20 cellular contexts compared by ENCODE assay signal in the genomic region with DNA sequence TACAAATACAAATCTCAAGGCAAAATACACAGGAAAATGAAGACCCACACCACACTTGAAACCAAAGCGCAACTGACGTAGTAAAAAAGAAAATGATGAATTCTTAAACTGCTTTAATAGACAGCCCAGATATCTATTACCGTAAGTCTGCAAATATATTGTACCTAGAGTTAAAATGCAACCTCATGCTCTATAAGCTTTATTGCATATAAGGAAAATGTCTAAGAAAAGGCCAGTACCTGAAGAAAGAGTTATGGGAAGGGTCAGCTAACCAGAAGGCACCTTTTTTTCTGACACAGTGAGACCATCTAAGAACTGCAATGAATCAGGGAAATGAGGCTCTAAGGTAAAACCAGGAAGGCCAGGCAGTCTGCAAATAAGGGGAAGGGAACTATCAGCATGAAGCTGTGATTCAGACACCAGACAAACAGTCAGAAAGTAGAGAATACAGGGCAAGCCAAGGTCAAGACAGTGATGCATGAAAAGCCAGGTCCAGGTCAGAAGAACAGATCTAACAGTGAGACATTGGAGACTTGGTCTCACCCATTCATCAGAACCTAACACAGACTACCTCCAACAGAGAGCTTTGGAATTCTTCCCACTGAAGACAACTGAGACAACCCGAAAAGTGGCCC. TPM values are rescaled to one million over a fixed set of nuclear protein-coding genes. Genes with fewer than 3 reads are reported as not detected.
DNase-seq lines count a peak whose midpoint lies in the region; ATAC-seq and TF ChIP-seq lines count a peak whose summit lies in the region.
"Had no signal": no experiment of that assay in that cellular context is flagged by ENCODE, and none has a peak within 500 bp of the region (broad histone marks: within the 10 kb centered on the region; RNA-seq: fewer than 3 reads in every experiment).

No MANE protein-coding gene starts in this region.

- peak; percentile 74 for DNase-seq in Caki2 (ENCODE audit: low read depth)
- peak; percentile 1 for DNase-seq in amniotic epithelial cell (ENCODE audit: low read depth)
- DNase-seq in kidney epithelial cell (ENCODE audit: low read depth) = peak; percentile 10
- DNase-seq in renal cortical epithelial cell (ENCODE audit: low read depth) = peak; percentile 78
- no peak for DNase-seq in dedifferentiated amniotic fluid mesenchymal stem cell (ENCODE audit: extremely low spot score)
- DNase-seq in heart right ventricle = no peak
- no peak for DNase-seq in retina
- DNase-seq: Calu3; CD4-positive, alpha-beta memory T cell; DMS53; DND-41; EL; GOT3; H7; IMR-90 had no signal

- H3K4me3 ChIP-seq in kidney epithelial cell (ENCODE audit: low read depth, low read length) = no peak overlapping the region
- no peak overlapping the region for H3K4me3 ChIP-seq in heart right ventricle
- H3K4me3 ChIP-seq: BLaER1, GM12878, K562 had no signal

- 87 to 91% methylated on average over 4 of the region's 4 CpGs for WGBS in heart right ventricle, 2 donors

- H3K4me1 ChIP-seq in heart right ventricle = no peaks in the 10 kb centered on the region
- H3K4me1 ChIP-seq: BLaER1 had no signal

- H3K36me3 ChIP-seq in kidney epithelial cell (ENCODE audit: control insufficient read depth, insufficient read depth, low read length) = no peaks in the 10 kb centered on the region
- H3K36me3 ChIP-seq in heart right ventricle = no peaks in the 10 kb centered on the region
- H3K36me3 ChIP-seq: BLaER1 had no signal

- intact Hi-C loops in heart right ventricle (cut with DNase I) = no loop called here

- no peak for ATAC-seq in heart right ventricle
- ATAC-seq: GM12878, K562 had no signal

- no peaks in the 10 kb centered on the region for H3K9me3 ChIP-seq in heart right ventricle
- H3K9me3 ChIP-seq: BLaER1 had no signal

- TF ChIP-seq CTCF in kidney epithelial cell (IDR thresholded peaks at IDR 0.05; ENCODE audit: insufficient read depth, low read length, poor library complexity, severe bottlenecking) (no peak), heart right ventricle (IDR thresholded peaks at IDR 0.05) (no peak)

- H3K27me3 ChIP-seq in kidney epithelial cell (ENCODE audit: control insufficient read depth, insufficient read depth, low read length) (no peaks in the 10 kb centered on the region), heart right ventricle (no peaks in the 10 kb centered on the region)
- H3K27me3 ChIP-seq: BLaER1 had no signal

- H3K27ac ChIP-seq in heart right ventricle = no peak overlapping the region
- H3K27ac ChIP-seq: BLaER1, HL-60 had no signal

- in situ Hi-C loops in Caki2 (cut with HindIII; ENCODE audit: low pct_unique_long_range_greater_than_20kb, low sequenced_read_pairs) = no loop called here

RNA-seq across cellular contexts. Expression of a gene that starts 46.9 kb away (rescaled TPM):
- 0.57 and 1.3 TPM in 2 replicates for total RNA-seq in Caki2 (2014; rRNA removed; shearing (Covaris generic); ENCODE audit: low replicate concordance)
- total RNA-seq in kidney epithelial cell = 0.13 and 0.21 TPM in 2 replicates
- 3.1 and 5.8 TPM in 2 replicates for total RNA-seq in renal cortical epithelial cell
- total RNA-seq in heart right ventricle = 1 to 10 TPM in 7 of 10 donors, under 1 TPM in 3; 0.57 to 6.4 (median 1.1) TPM
- under 1 TPM; 0.12 to 0.88 TPM for polyA plus RNA-seq in heart right ventricle
- total RNA-seq: CD4-positive, alpha-beta memory T cell had no signal
- polyA plus RNA-seq: CD14-positive monocyte; CD4-positive, alpha-beta memory T cell had no signal

Comparison
In these comparisons a context has a peak if more than half of its experiments do, and no peak if none do; other contexts are left out.
1. DNase-seq: peak in Caki2 (single experiment), amniotic epithelial cell (single experiment), kidney epithelial cell (single experiment) and renal cortical epithelial cell (single experiment); none in dedifferentiated amniotic fluid mesenchymal stem cell (single experiment), heart right ventricle (0 of 2) and retina (single experiment).